Comparison of ENCODE assay signal across 31 cellular contexts in genomic region chr1:3065396-3065795, GRCh38. TPM values are rescaled to one million over a fixed set of nuclear protein-coding genes. Genes with fewer than 3 reads are reported as not detected.
A peak's percentile ranks its signal among the peaks of the same experiment; 100 is the strongest.
DNase-seq lines count a peak whose midpoint lies in the region; ATAC-seq and TF ChIP-seq lines count a peak whose summit lies in the region.
"Had no signal": no experiment of that assay in that cellular context is flagged by ENCODE, and none has a peak within 500 bp of the region (broad histone marks: within the 10 kb centered on the region; RNA-seq: fewer than 3 reads in every experiment).

No MANE protein-coding gene starts in this region.

- H3K9me3 Mint-ChIP-seq in chondrocyte (ENCODE audit: low read depth), result no peaks in the 10 kb centered on the region
- no peaks in the 10 kb centered on the region for H3K9me3 Mint-ChIP-seq in neural crest cell
- H3K9me3 Mint-ChIP-seq: activated T-helper 17 cell treated with anti-CD3 and anti-CD28 coated beads, Interleukin-2, amount 50 U/mL, for 72 hours; naive thymus-derived CD8-positive, alpha-beta T cell; stimulated activated naive CD8-positive, alpha-beta T cell treated with anti-CD3 and anti-CD28 coated beads, Interleukin-15, amount 100 ng/mL, for 72 hours; T-helper 1 cell treated with Interleukin-12 subunit alpha and Interleukin-12 subunit beta and Interleukin-4 antibody, amounts not matched to agents 30 μg/mL and 1 μg/mL, for 36 hours had no signal

- H3K79me2 ChIP-seq in smooth muscle cell (ENCODE audit: low read depth), result no peaks in the 10 kb centered on the region

- H3K9me3 ChIP-seq in right atrium auricular region (no peaks in the 10 kb centered on the region), tibial artery (no peaks in the 10 kb centered on the region), smooth muscle cell (replicated peaks; ENCODE audit: low read depth) (no peaks in the 10 kb centered on the region)
- H3K9me3 ChIP-seq: transverse colon had no signal

- H3K4me2 ChIP-seq in smooth muscle cell, result no peak overlapping the region

- WGBS in smooth muscle cell (ENCODE audit: low lambda C conversion rate), result 80% methylated on average over 8 of the region's 8 CpGs

- H3K4me1 Mint-ChIP-seq in chondrocyte (ENCODE audit: low read depth), result peaks cover 13% of the 10 kb centered on the region
- H3K4me1 Mint-ChIP-seq in neural crest cell, result peaks cover 4% of the 10 kb centered on the region
- H3K4me1 Mint-ChIP-seq: activated T-helper 17 cell treated with anti-CD3 and anti-CD28 coated beads, Interleukin-2, amount 50 U/mL, for 72 hours had no signal

- no peak overlapping the region for H2AFZ ChIP-seq in smooth muscle cell (ENCODE audit: low read depth)

- H3K27me3 Mint-ChIP-seq in chondrocyte (ENCODE audit: low read depth), result peaks cover 27% of the 10 kb centered on the region
- H3K27me3 Mint-ChIP-seq in neural crest cell (ENCODE audit: low read depth), result peaks cover 84% of the 10 kb centered on the region

- no peak for TF ChIP-seq CTCF in right atrium auricular region (IDR thresholded peaks at IDR 0.05)
- no peak for TF ChIP-seq CTCF in chondrocyte (IDR thresholded peaks at IDR 0.05)
- no peak for TF ChIP-seq CTCF in neural crest cell (conservative IDR thresholded peaks at IDR 0.05)
- no peak for TF ChIP-seq CTCF in tibial artery (IDR thresholded peaks at IDR 0.05)
- no peak for TF ChIP-seq CTCF in smooth muscle cell (IDR thresholded peaks at IDR 0.05; ENCODE audit: borderline replicate concordance, insufficient read depth, poor library complexity, severe bottlenecking)

- H3K4me3 Mint-ChIP-seq in chondrocyte (ENCODE audit: unreplicated experiment) (no peak overlapping the region), neural crest cell (peak overlapping the region; percentile 64)
- H3K4me3 Mint-ChIP-seq: activated naive CD8-positive, alpha-beta T cell; activated T-helper 17 cell treated with anti-CD3 and anti-CD28 coated beads, Interleukin-2, amount 50 U/mL, for 72 hours; stimulated activated naive CD8-positive, alpha-beta T cell treated with anti-CD3 and anti-CD28 coated beads, Interleukin-15, amount 100 ng/mL, for 72 hours; T-helper 1 cell treated with Interleukin-12 subunit alpha and Interleukin-12 subunit beta and Interleukin-4 antibody, amounts not matched to agents 30 μg/mL and 1 μg/mL, for 36 hours had no signal

- peaks cover 29 to 57% of the 10 kb centered on the region in 2 donors for H3K27me3 ChIP-seq in right atrium auricular region
- H3K27me3 ChIP-seq in tibial artery, result no peaks in the 10 kb centered on the region
- peaks cover 83% of the 10 kb centered on the region for H3K27me3 ChIP-seq in smooth muscle cell (ENCODE audit: low read depth)

- H3K9ac ChIP-seq in smooth muscle cell (ENCODE audit: low read depth), result no peak overlapping the region

- ATAC-seq in HG03045 (IDR thresholded peaks at IDR 0.05; ENCODE audit: unreplicated experiment), result no peak
- ATAC-seq: activated T-helper 17 cell treated with anti-CD3 and anti-CD28 coated beads, Interleukin-2, amount 50 U/mL, for 72 hours; naive thymus-derived CD8-positive, alpha-beta T cell; stimulated activated naive CD8-positive, alpha-beta T cell treated with anti-CD3 and anti-CD28 coated beads, Interleukin-15, amount 100 ng/mL, for 72 hours had no signal

- no peak overlapping the region for H3K27ac ChIP-seq in right atrium auricular region
- peak overlapping the region; percentile 22 to 98 for H3K27ac ChIP-seq in tibial artery
- no peak overlapping the region for H3K27ac ChIP-seq in smooth muscle cell (ENCODE audit: low read depth)
- H3K27ac ChIP-seq: cardiac muscle cell, transverse colon had no signal

- DNase-seq in cardiac septum (ENCODE audit: low spot score) (peak; percentile 68), right atrium auricular region (ENCODE audit: low spot score) (no peak), chondrocyte (ENCODE audit: low spot score) (peak; percentile 65), neural crest cell (ENCODE audit: low read depth, low spot score) (no peak), tibial artery (no peak), NCI-H748 treated with DMSO at 0.1 percent for 48 hours (lab: John Stamatoyannopoulos, UW) (no peak), smooth muscle cell (lab: John Stamatoyannopoulos, UW; ENCODE audit: unreplicated experiment) (no peak)
- DNase-seq: cortex of kidney; NCI-H1092 treated with DMSO at 0.1 percent for 48 hours; NCI-H187 treated with DMSO at 0.1 percent for 48 hours; NCI-H526; NK-92 treated with Interleukin-12 subunit alpha and Interleukin-12 subunit beta, amount 100 ng/mL, for 24 hours; stimulated activated CD4-positive, alpha-beta T cell treated with anti-CD3 and anti-CD28 coated beads, Interleukin-12 subunit alpha, Interleukin-12 subunit beta, amount 100 ng/mL, for 4 hours; stimulated activated CD4-positive, alpha-beta T cell treated with anti-CD3 and anti-CD28 coated beads, Interleukin-2, amount 100 ng/mL, for 48 hours; stimulated activated naive CD8-positive, alpha-beta T cell treated with anti-CD3 and anti-CD28 coated beads, Interleukin-15, amount 100 ng/mL, for 72 hours; transverse colon had no signal

- intact Hi-C loops in cardiac septum (cut with DNase I), result loop anchor here (5.0 to 10.0 kb wide), 4 partner anchors 107 to 327 kb away; no protein-coding TSS in a partner anchor
- intact Hi-C loops in tibial artery (cut with DNase I; ENCODE audit: low total_unique reads), result loop anchor here (5.0 kb wide), 3 partner anchors 157 to 342 kb away; no protein-coding TSS in a partner anchor

- H3K36me3 ChIP-seq in right atrium auricular region (no peaks in the 10 kb centered on the region), tibial artery (peaks cover 14 to 21% (median 21%) of the 10 kb centered on the region in 3 donors), smooth muscle cell (ENCODE audit: low read depth) (no peaks in the 10 kb centered on the region)
- H3K36me3 ChIP-seq: cardiac muscle cell, transverse colon had no signal

- H3K4me1 ChIP-seq in right atrium auricular region (peaks cover 0 to 38% of the 10 kb centered on the region in 2 donors), tibial artery (peaks cover 0 to 59% (median 34%) of the 10 kb centered on the region in 4 donors), smooth muscle cell (ENCODE audit: low read depth) (peaks cover 33% of the 10 kb centered on the region)

- H3K36me3 Mint-ChIP-seq in chondrocyte (ENCODE audit: low read depth) (peaks cover 3% of the 10 kb centered on the region), neural crest cell (ENCODE audit: low read depth) (no peaks in the 10 kb centered on the region)
- H3K36me3 Mint-ChIP-seq: activated naive CD8-positive, alpha-beta T cell; naive thymus-derived CD8-positive, alpha-beta T cell had no signal

- H3K4me3 ChIP-seq in right atrium auricular region (no peak overlapping the region), tibial artery (peak overlapping the region; percentile 77 to 92), smooth muscle cell (no peak overlapping the region)
- H3K4me3 ChIP-seq: transverse colon had no signal

- H4K20me1 ChIP-seq in smooth muscle cell (ENCODE audit: low read depth), result no peaks in the 10 kb centered on the region

- H3K27ac Mint-ChIP-seq in chondrocyte (ENCODE audit: unreplicated experiment), result no peak overlapping the region
- H3K27ac Mint-ChIP-seq in neural crest cell (ENCODE audit: unreplicated experiment), result no peak overlapping the region
- H3K27ac Mint-ChIP-seq: activated naive CD8-positive, alpha-beta T cell; activated T-helper 17 cell treated with anti-CD3 and anti-CD28 coated beads, Interleukin-2, amount 50 U/mL, for 72 hours; naive thymus-derived CD8-positive, alpha-beta T cell; stimulated activated naive CD8-positive, alpha-beta T cell treated with anti-CD3 and anti-CD28 coated beads, Interleukin-15, amount 100 ng/mL, for 72 hours; T-helper 1 cell treated with Interleukin-12 subunit alpha and Interleukin-12 subunit beta and Interleukin-4 antibody, amounts not matched to agents 30 μg/mL and 1 μg/mL, for 36 hours had no signal

- H3F3A ChIP-seq in smooth muscle cell (ENCODE audit: low read depth), result no peaks in the 10 kb centered on the region

RNA-seq across cellular contexts. Expression of gene PRDM16, which starts 3.6 kb away (rescaled TPM):
- 12.9 TPM for total RNA-seq in cardiac septum
- 1 to 10 TPM in 1 of 2 donors, under 1 TPM in 1; 0.22 to 3.3 TPM for total RNA-seq in right atrium auricular region
- 10.4 to 19.0 TPM (median 18.3 TPM) in 3 replicates for total RNA-seq in chondrocyte
- 11.7 and 13.2 TPM in 2 replicates for total RNA-seq in neural crest cell
- total RNA-seq in smooth muscle cell, result 0.72 and 1.2 TPM in 2 replicates
- 1.1 and 1.3 TPM in 2 replicates for polyA plus RNA-seq in smooth muscle cell
- total RNA-seq: activated T-helper 17 cell treated with anti-CD3 and anti-CD28 coated beads, Interleukin-2, amount 50 U/mL, for 72 hours; HT1080; naive thymus-derived CD8-positive, alpha-beta T cell had no signal
- polyA plus RNA-seq: naive thymus-derived CD8-positive, alpha-beta T cell had no signal

RNA-seq across cellular contexts. Expression of gene ACTRT2, which starts 44.1 kb away (rescaled TPM):
- total RNA-seq in cardiac septum (not detected), right atrium auricular region (not detected), chondrocyte (not detected in 3 replicates), neural crest cell (not detected in 2 replicates), smooth muscle cell (not detected in 2 replicates)
- polyA plus RNA-seq in smooth muscle cell, result not detected in 2 replicates
- total RNA-seq: activated T-helper 17 cell treated with anti-CD3 and anti-CD28 coated beads, Interleukin-2, amount 50 U/mL, for 72 hours; aorta; cardiac muscle cell; H4; HT1080; lower leg skin; naive thymus-derived CD8-positive, alpha-beta T cell; omental fat pad; renal cortical epithelial cell; transverse colon had no signal
- polyA plus RNA-seq: AG04450; aorta; BJ; cardiac muscle cell; esophagus; naive thymus-derived CD8-positive, alpha-beta T cell had no signal

Comparison
In these comparisons a context has a peak if more than half of its experiments do, and no peak if none do; other contexts are left out.
1. DNase-seq: peak in cardiac septum (single experiment) and chondrocyte (single experiment); none in right atrium auricular region (single experiment), neural crest cell (single experiment), tibial artery (0 of 2), NCI-H748 treated with DMSO at 0.1 percent for 48 hours (single experiment) and smooth muscle cell (single experiment).
2. H3K27ac ChIP-seq: peak in tibial artery (2 of 2); none in right atrium auricular region (0 of 2) and smooth muscle cell (single experiment).
3. H3K4me3 ChIP-seq: peak in tibial artery (2 of 2); none in right atrium auricular region (0 of 2) and smooth muscle cell (single experiment).